11 cellular contexts compared by ENCODE assay signal in genomic region chr9:37528652-37529072, GRCh38. TPM values are rescaled to one million over a fixed set of nuclear protein-coding genes. Genes with fewer than 3 reads are reported as not detected.
DNase-seq lines count a peak whose midpoint lies in the region; ATAC-seq and TF ChIP-seq lines count a peak whose summit lies in the region.
"Had no signal": no experiment of that assay in that cellular context is flagged by ENCODE, and none has a peak within 500 bp of the region (broad histone marks: within the 10 kb centered on the region; RNA-seq: fewer than 3 reads in every experiment).

No MANE protein-coding gene starts in this region.

- H3K9me3 ChIP-seq in Peyer's patch, result no peaks in the 10 kb centered on the region
- no peaks in the 10 kb centered on the region for H3K9me3 ChIP-seq in mammary epithelial cell (replicated peaks; ENCODE audit: insufficient read depth, low read length)
- H3K9me3 ChIP-seq in endodermal cell (ENCODE audit: control insufficient read depth, low read length), result no peaks in the 10 kb centered on the region
- H3K9me3 ChIP-seq in thyroid gland, result no peaks in the 10 kb centered on the region

- no peak overlapping the region for H3K27ac Mint-ChIP-seq in endodermal cell

- peaks cover 73% of the 10 kb centered on the region for H3K36me3 Mint-ChIP-seq in endodermal cell (ENCODE audit: low read depth)

- H3K27me3 Mint-ChIP-seq in endodermal cell (ENCODE audit: insufficient read depth), result no peaks in the 10 kb centered on the region

- no peaks in the 10 kb centered on the region for H3K9me3 Mint-ChIP-seq in endodermal cell

- H4K20me1 ChIP-seq in mammary epithelial cell (ENCODE audit: insufficient read depth, low read length), result no peaks in the 10 kb centered on the region

- peak overlapping the region; percentile 42 to 75 (median 68) for H3K27ac ChIP-seq in Peyer's patch
- peak overlapping the region; percentile 56 for H3K27ac ChIP-seq in mammary epithelial cell (ENCODE audit: insufficient read depth, low read depth, low read length)
- H3K27ac ChIP-seq in rectal smooth muscle tissue (ENCODE audit: low read depth, low read length), result no peak overlapping the region
- no peak overlapping the region for H3K27ac ChIP-seq in endodermal cell (ENCODE audit: low read depth, low read length)
- H3K27ac ChIP-seq in thyroid gland, result no peak overlapping the region
- H3K27ac ChIP-seq: 22Rv1 had no signal

- WGBS in mammary epithelial cell (ENCODE audit: low coverage, missing lambda C conversion rate), result 5% methylated on average over 4 of the region's 5 CpGs
- 91 to 100% methylated on average over 3 to 5 of the region's 5 CpGs for WGBS in endodermal cell (ENCODE audit: insufficient coverage in 1 of 2, insufficient read length in 1 of 2), 2 experiments
- WGBS in thyroid gland, 2 donors, result 81 to 82% methylated on average over 5 of the region's 5 CpGs

- TSS peak; percentile 79 for BruUV-seq in mammary epithelial cell (replicated peaks; lab: Mats Ljungman, UMichigan)

- H3K27me3 ChIP-seq in Peyer's patch, result no peaks in the 10 kb centered on the region
- no peaks in the 10 kb centered on the region for H3K27me3 ChIP-seq in mammary epithelial cell (ENCODE audit: insufficient read depth, low read length)
- H3K27me3 ChIP-seq in rectal smooth muscle tissue (ENCODE audit: control insufficient read depth, insufficient read depth, low read length), result no peaks in the 10 kb centered on the region
- no peaks in the 10 kb centered on the region for H3K27me3 ChIP-seq in endodermal cell (ENCODE audit: control insufficient read depth, insufficient read depth, low read length, poor library complexity, severe bottlenecking)
- H3K27me3 ChIP-seq in thyroid gland, result no peaks in the 10 kb centered on the region

- dilution Hi-C loops in mammary epithelial cell (cut with HindIII; ENCODE audit: low sequenced_read_pairs), result no loop called here

- in situ Hi-C loops in mammary epithelial cell (cut with MboI; ENCODE audit: low sequenced_read_pairs in 2 of 2), result no loop called here

- H3K4me1 Mint-ChIP-seq in endodermal cell, result no peaks in the 10 kb centered on the region

- TF ChIP-seq CTCF in Peyer's patch (IDR thresholded peaks at IDR 0.05) (no peak), mammary epithelial cell (conservative IDR thresholded peaks at IDR 0.05 in 1 of 2, IDR thresholded peaks at IDR 0.05 in 1 of 2; ENCODE audit: extremely low read depth in 1 of 2, insufficient read depth in 1 of 2, low read depth in 1 of 2, low read length in 2 of 2) (no peak), endodermal cell (conservative IDR thresholded peaks at IDR 0.05) (no peak), thyroid gland (IDR thresholded peaks at IDR 0.05) (no peak)

- intact Hi-C loops in mammary epithelial cell (cut with micrococcal nuclease), result no loop called here
- intact Hi-C loops in thyroid gland (cut with DNase I), result no loop called here

- H3K9ac ChIP-seq in mammary epithelial cell (ENCODE audit: insufficient read depth, low read length), result peak overlapping the region; percentile 53
- no peak overlapping the region for H3K9ac ChIP-seq in rectal smooth muscle tissue (ENCODE audit: low read length)
- H3K9ac ChIP-seq in endodermal cell (ENCODE audit: extremely low read depth, low read length, poor library complexity, severe bottlenecking), result no peak overlapping the region

- H3K4me3 ChIP-seq in Peyer's patch (no peak overlapping the region), mammary epithelial cell (replicated peaks in 1 of 3; ENCODE audit: insufficient read depth in 1 of 3, low read depth in 2 of 3, low read length in 3 of 3) (peak overlapping the region in 1 of 3 experiments; percentile 20), rectal smooth muscle tissue (ENCODE audit: low read length) (peak overlapping the region; percentile 38), endodermal cell (ENCODE audit: low read length) (no peak overlapping the region), thyroid gland (replicated peaks in 1 of 3) (no peak overlapping the region)

- peak overlapping the region; percentile 67 for H3K4me2 ChIP-seq in mammary epithelial cell (ENCODE audit: insufficient read depth, low read depth, low read length)

- CTCF ChIA-PET in mammary epithelial cell (lab: Charles Lee; ENCODE audit: low non-redundant PET), result no interaction called here

- H3K36me3 ChIP-seq in Peyer's patch (peaks cover 0 to 13% (median 0%) of the 10 kb centered on the region in 3 donors), mammary epithelial cell (ENCODE audit: insufficient read depth, low read length) (no peaks in the 10 kb centered on the region), rectal smooth muscle tissue (ENCODE audit: control insufficient read depth, insufficient read depth, low read length) (peaks cover 23% of the 10 kb centered on the region), endodermal cell (ENCODE audit: control insufficient read depth, insufficient read depth, low read length) (peaks cover 60% of the 10 kb centered on the region), thyroid gland (peaks cover 7 to 17% of the 10 kb centered on the region in 2 donors)

- H3K79me2 ChIP-seq in mammary epithelial cell (ENCODE audit: insufficient read depth, low read length), result no peaks in the 10 kb centered on the region

- no peak for ATAC-seq in GM19452 (IDR thresholded peaks at IDR 0.05; ENCODE audit: unreplicated experiment)

- DNase-seq in DMS53 (lab: John Stamatoyannopoulos, UW), result peak; percentile 27
- DNase-seq in DMS53 treated with DMSO at 0.1 percent for 48 hours (lab: John Stamatoyannopoulos, UW; ENCODE audit: unreplicated experiment), result no peak
- DNase-seq in Peyer's patch, result peak in 2 of 3 donors; percentile 46 to 62
- peak; percentile 59 for DNase-seq in mammary epithelial cell
- DNase-seq in endodermal cell, result no peak
- no peak for DNase-seq in thyroid gland
- DNase-seq: midbrain, NCI-H526 had no signal

- H2AFZ ChIP-seq in mammary epithelial cell (ENCODE audit: low read depth, low read length), result peak overlapping the region; percentile 82

- H3K4me3 Mint-ChIP-seq in endodermal cell, result no peak overlapping the region

- H3K4me1 ChIP-seq in Peyer's patch (peaks cover 0 to 5% (median 2%) of the 10 kb centered on the region in 4 donors), mammary epithelial cell (ENCODE audit: insufficient read depth, low read length) (peaks cover 15% of the 10 kb centered on the region), rectal smooth muscle tissue (ENCODE audit: control insufficient read depth, insufficient read depth, low read length) (no peaks in the 10 kb centered on the region), endodermal cell (ENCODE audit: control insufficient read depth, insufficient read depth, low read length) (no peaks in the 10 kb centered on the region), thyroid gland (no peaks in the 10 kb centered on the region)

- TF ChIP-seq POLR2A in Peyer's patch (IDR thresholded peaks at IDR 0.05) (no peak), thyroid gland (IDR thresholded peaks at IDR 0.05) (no peak)

RNA-seq across cellular contexts. Expression of gene POLR1E, which starts 42.9 kb away (rescaled TPM):
- 10 to 100 TPM in 1 of 4 donors, 1 to 10 TPM in 3; 4.0 to 21.5 (median 8.1) TPM for total RNA-seq in Peyer's patch
- total RNA-seq in mammary epithelial cell, result 10 to 100 TPM; 33.8 to 34.5 TPM
- polyA plus RNA-seq in mammary epithelial cell, result 31.6 TPM
- 46.3 TPM for polyA minus RNA-seq in mammary epithelial cell
- total RNA-seq in endodermal cell, result 10 to 100 TPM; 23.5 to 25.2 TPM
- polyA plus RNA-seq in endodermal cell (2013, experiment 1 of 2), result 22.3 TPM
- polyA plus RNA-seq in endodermal cell (2013, experiment 2 of 2), result 21.5 TPM
- total RNA-seq in thyroid gland, result 10 to 100 TPM; 14.8 to 23.3 (median 18.5) TPM

RNA-seq across cellular contexts. Expression of gene FBXO10, which starts 47.5 kb away (rescaled TPM):
- total RNA-seq in Peyer's patch (10 to 100 TPM in 1 of 4 donors, 1 to 10 TPM in 3; 1.6 to 12.4 (median 4.2) TPM), mammary epithelial cell (10 to 100 TPM in 1 of 2 donors, 1 to 10 TPM in 1; 3.7 to 11.8 TPM), endodermal cell (10 to 100 TPM; 19.5 to 26.6 TPM), thyroid gland (10 to 100 TPM in 2 of 4 donors, 1 to 10 TPM in 2; 6.6 to 17.5 (median 12.2) TPM)
- 3.9 TPM for polyA plus RNA-seq in mammary epithelial cell
- polyA minus RNA-seq in mammary epithelial cell, result 12.2 TPM
- 22.5 TPM for polyA plus RNA-seq in endodermal cell (2013, experiment 1 of 2)
- 21.2 TPM for polyA plus RNA-seq in endodermal cell (2013, experiment 2 of 2)

Comparison
In these comparisons a context has a peak if more than half of its experiments do, and no peak if none do; other contexts are left out.
1. DNase-seq: peak in DMS53 (single experiment), Peyer's patch (2 of 3) and mammary epithelial cell (single experiment); none in DMS53 treated with DMSO at 0.1 percent for 48 hours (single experiment), endodermal cell (single experiment) and thyroid gland (0 of 2).
2. H3K27ac ChIP-seq: peak in Peyer's patch (4 of 4) and mammary epithelial cell (single experiment); none in rectal smooth muscle tissue (single experiment), endodermal cell (single experiment) and thyroid gland (0 of 3).